ENCODE assay signal across 10 cellular contexts in genomic region chr6:3355011-3355357, GRCh38.
DNase-seq lines count a peak whose midpoint lies in the region; FAIRE-seq and TF ChIP-seq lines count a peak whose summit lies in the region.
"Had no signal": no experiment of that assay in that cellular context is flagged by ENCODE, and none has a peak within 500 bp of the region (broad histone marks: within the 10 kb centered on the region; RNA-seq: fewer than 3 reads in every experiment).

No MANE protein-coding gene starts in this region.

- 89% methylated on average over 4 of the region's 4 CpGs; no CpG with 5 or more reads in 1 of the 2 experiments for WGBS in H1 (ENCODE audit: extremely low coverage in 1 of 2, insufficient coverage in 1 of 2, insufficient read length in 1 of 2, insufficient replicate concordance in 2 of 2, low coverage in 1 of 2, low lambda C conversion rate in 2 of 2, missing lambda C conversion rate in 1 of 2), 2 experiments

- H3K9ac ChIP-seq in H1 (replicated peaks in 1 of 4; ENCODE audit: extremely low read depth in 1 of 4, low read depth in 3 of 4, low read length in 3 of 4): no peak overlapping the region

- no peak overlapping the region; the same call in 1 of the 2 replicates for H2BK12ac ChIP-seq in H1 (ENCODE audit: low read depth, low read length)

- H3K27ac ChIP-seq in 22Rv1 (peak overlapping the region; percentile 95), OCI-LY7 (ENCODE audit: low read depth, low read length, poor library complexity, severe bottlenecking) (peak overlapping the region; percentile 84), H1 (ENCODE audit: low read depth, low read length) (no peak overlapping the region)

- peaks cover 57% of the 10 kb centered on the region for H3K4me1 ChIP-seq in OCI-LY7 (ENCODE audit: insufficient read depth, low read length, poor library complexity, severe bottlenecking)
- H3K4me1 ChIP-seq in H1 (replicated peaks in 1 of 4; ENCODE audit: control insufficient read depth in 3 of 4, insufficient read depth in 4 of 4, low read length in 3 of 4): peaks cover 9 to 28% (median 19%) of the 10 kb centered on the region in 4 experiments
- H3K4me1 ChIP-seq in neuron (ENCODE audit: insufficient read depth, low read length): peaks cover 70% of the 10 kb centered on the region

- H3K79me2 ChIP-seq in OCI-LY7 (ENCODE audit: insufficient read depth, low read depth, low read length) (no peaks in the 10 kb centered on the region), H1 (ENCODE audit: control insufficient read depth in 1 of 2, insufficient read depth in 2 of 2, low read length in 2 of 2) (peaks cover 0 to 19% of the 10 kb centered on the region in 2 experiments; a peak in 3 of 4 replicates)

- no peak overlapping the region for H3K14ac ChIP-seq in H1 (ENCODE audit: insufficient read length)

- H3K27me3 ChIP-seq in H1 (replicated peaks in 1 of 4; ENCODE audit: control insufficient read depth in 3 of 4, extremely low read depth in 1 of 4, insufficient read depth in 3 of 4, low read length in 3 of 4): no peaks in the 10 kb centered on the region
- no peaks in the 10 kb centered on the region for H3K27me3 ChIP-seq in neuron (ENCODE audit: insufficient read depth, low read length)

- intact Hi-C loops in OCI-LY7 (cut with micrococcal nuclease; ENCODE audit: unreplicated experiment): loop anchor here (10.0 kb wide), 5 partner anchors 230 to 780 kb away; partner anchors contain the start of genes ECI2 and WRNIP1

- no peak for TF ChIP-seq RAD21 in H1 (IDR thresholded peaks at IDR 0.05 in 1 of 2, conservative IDR thresholded peaks at IDR 0.05 in 1 of 2; ENCODE audit: low read depth in 2 of 2, low read length in 2 of 2)

- no TSS peak for BruUV-seq in OCI-LY7 (replicated peaks; lab: Mats Ljungman, UMichigan)

- H3K23ac ChIP-seq in H1 (ENCODE audit: insufficient read length): no peak overlapping the region

- H3K9me3 ChIP-seq in OCI-LY7 (ENCODE audit: low read length) (no peaks in the 10 kb centered on the region), H1 (ENCODE audit: insufficient read depth in 2 of 2, low read depth in 1 of 2, low read length in 1 of 2) (no peaks in the 10 kb centered on the region), neuron (ENCODE audit: low read length) (no peaks in the 10 kb centered on the region)

- no peak for DNase-seq in OCI-LY7 (ENCODE audit: low spot score)
- DNase-seq in H1 (ENCODE audit: low read depth in 1 of 2, low spot score in 2 of 2): no peak
- no peak for DNase-seq in NCI-H187 treated with DMSO at 0.1 percent for 48 hours (lab: John Stamatoyannopoulos, UW)
- DNase-seq in NK-92 (lab: John Stamatoyannopoulos, UW; ENCODE audit: unreplicated experiment): no peak
- DNase-seq in NCI-H2029 treated with DMSO at 0.1 percent for 48 hours (lab: John Stamatoyannopoulos, UW): no peak
- DNase-seq in activated CD8-positive, alpha-beta memory T cell treated with anti-CD3 and anti-CD28 coated beads for 24 hours: no peak
- DNase-seq: NCI-H1092, retina had no signal

- H3K56ac ChIP-seq in H1 (replicated peaks; ENCODE audit: insufficient read length, low read depth, low read length): no peak overlapping the region

- H3K18ac ChIP-seq in H1 (ENCODE audit: extremely low read depth, low read length): no peak overlapping the region

- H3K36me3 ChIP-seq in OCI-LY7 (ENCODE audit: insufficient read depth, low read length) (no peaks in the 10 kb centered on the region), H1 (ENCODE audit: control insufficient read depth in 2 of 4, insufficient read depth in 4 of 4, low read length in 3 of 4) (no peaks in the 10 kb centered on the region), neuron (ENCODE audit: insufficient read depth, low read length) (no peaks in the 10 kb centered on the region)

- no peak overlapping the region for H2BK15ac ChIP-seq in H1 (ENCODE audit: low read length)

- H3K4me3 ChIP-seq in OCI-LY7 (ENCODE audit: low read depth, low read length, poor library complexity, severe bottlenecking): no peak overlapping the region
- H3K4me3 ChIP-seq in H1 (ENCODE audit: extremely low read depth in 1 of 4, insufficient read depth in 2 of 4, low read depth in 3 of 4, low read length in 4 of 4): no peak overlapping the region
- peak overlapping the region; percentile 43 for H3K4me3 ChIP-seq in neuron (ENCODE audit: low read length)

- no peak for TF ChIP-seq EP300 in H1 (IDR thresholded peaks at IDR 0.05; ENCODE audit: borderline replicate concordance in 1 of 2, low read depth in 2 of 2, low read length in 2 of 2)

- no peaks in the 10 kb centered on the region for H3K9me2 ChIP-seq in OCI-LY7 (ENCODE audit: insufficient read depth, low read length)

- POLR2A ChIA-PET in OCI-LY7 (lab: Charles Lee) (no interaction called here), H1 (lab: Charles Lee; ENCODE audit: partially characterized antibody) (interaction anchor here (0.7 to 1.8 kb wide), 3 partner anchors 18 to 86 kb away, joined by 3 to 6 read pairs (median 6); no protein-coding TSS in a partner anchor)

- peak overlapping the region; percentile 65; the same call in 1 of the 2 replicates for H3K4me2 ChIP-seq in OCI-LY7 (ENCODE audit: low read length)
- H3K4me2 ChIP-seq in H1 (ENCODE audit: insufficient read depth in 1 of 2, low read depth in 2 of 2, low read length in 2 of 2): no peak overlapping the region; a peak in 1 of 4 replicates

- H3K23me2 ChIP-seq in H1 (ENCODE audit: low read depth, low read length): 0 out of 2 replicates have a peak, but pooled peaks cover 2% of the 10 kb centered on the region

- no peak for FAIRE-seq in H1 (lab: Jason Lieb, UNC)

- no peak overlapping the region for H3K4ac ChIP-seq in H1 (replicated peaks; ENCODE audit: insufficient read length, low read depth, low read length)

- no peak overlapping the region for H4K91ac ChIP-seq in H1 (replicated peaks; ENCODE audit: insufficient read length, low read length)

- no peak overlapping the region for H4K8ac ChIP-seq in H1 (ENCODE audit: extremely low read depth, insufficient read depth, low read length)

- H4K20me1 ChIP-seq in OCI-LY7 (ENCODE audit: insufficient read depth, low read length): no peaks in the 10 kb centered on the region
- H4K20me1 ChIP-seq in H1 (replicated peaks in 1 of 2; ENCODE audit: control insufficient read depth in 1 of 2, insufficient read depth in 2 of 2, low read length in 2 of 2): peaks cover 2% of the 10 kb centered on the region in 2 experiments

- H4K5ac ChIP-seq in H1 (ENCODE audit: insufficient read length, low read depth, low read length): no peak overlapping the region

- TF ChIP-seq CTCF in 22Rv1 (IDR thresholded peaks at IDR 0.05) (no peak), OCI-LY7 (conservative IDR thresholded peaks at IDR 0.05; ENCODE audit: low read length) (no peak), H1 (IDR thresholded peaks at IDR 0.05; ENCODE audit: control extremely low read depth in 1 of 3, insufficient read depth in 1 of 3, low read depth in 1 of 3, low read length in 3 of 3) (no peak)

- H2AK5ac ChIP-seq in H1 (ENCODE audit: low read depth, low read length): peak overlapping the region; percentile 75

- CTCF ChIA-PET in OCI-LY7 (lab: Charles Lee; ENCODE audit: unreplicated experiment) (no interaction called here), H1 (lab: Charles Lee; ENCODE audit: partially characterized antibody) (interaction anchor here (0.7 to 1.7 kb wide), 3 partner anchors 12 to 25 kb away, joined by 3 read pairs; no protein-coding TSS in a partner anchor)

- peak overlapping the region; percentile 93 for H2AFZ ChIP-seq in OCI-LY7 (ENCODE audit: low read length)
- no peak overlapping the region for H2AFZ ChIP-seq in H1 (ENCODE audit: low read length)
- no peak overlapping the region for H2AFZ ChIP-seq in neuron (ENCODE audit: low read depth, low read length)

- H3K79me1 ChIP-seq in H1 (ENCODE audit: low read depth, low read length): peaks cover 5% of the 10 kb centered on the region; the same call in 1 of the 2 replicates

- no peak for TF ChIP-seq POLR2A in H1 (IDR thresholded peaks at IDR 0.05; ENCODE audit: control extremely low read depth in 1 of 2, low read depth in 2 of 2, low read length in 2 of 2)

- H2BK5ac ChIP-seq in H1 (ENCODE audit: low read depth, low read length): no peak overlapping the region

- no peak overlapping the region for H2BK20ac ChIP-seq in H1 (ENCODE audit: low read length)

- no peak overlapping the region for H2BK120ac ChIP-seq in H1 (replicated peaks; ENCODE audit: low read depth, low read length)

TF ChIP-seq in H1, 55 proteins besides CTCF, POLR2A, EP300 and RAD21:
- TF ChIP-seq RNF2 (IDR thresholded peaks at IDR 0.05; ENCODE audit: borderline replicate concordance, low read depth, low read length, missing control alignments, poor library complexity, severe bottlenecking) (no peak), SAP30 (IDR thresholded peaks at IDR 0.05; ENCODE audit: insufficient read depth, insufficient replicate concordance, low read length) (no peak), GABPA (IDR thresholded peaks at IDR 0.05; ENCODE audit: borderline replicate concordance, insufficient read depth, low read length) (no peak), YY1 (IDR thresholded peaks at IDR 0.05; ENCODE audit: low read depth, low read length) (no peak), RXRA (IDR thresholded peaks at IDR 0.05; ENCODE audit: insufficient read depth, low read depth, low read length) (no peak), HDAC6 (IDR thresholded peaks at IDR 0.05; ENCODE audit: low read depth, low read length) (no peak), CBX8 (IDR thresholded peaks at IDR 0.05; ENCODE audit: borderline replicate concordance, low read depth, low read length) (no peak), MAFK (IDR thresholded peaks at IDR 0.05; ENCODE audit: low read depth, low read length) (no peak), NANOG (IDR thresholded peaks at IDR 0.05; ENCODE audit: insufficient read depth, low read depth, low read length, poor library complexity, severe bottlenecking) (no peak), JUN (IDR thresholded peaks at IDR 0.05; ENCODE audit: low read depth, low read length) (no peak), CEBPB (IDR thresholded peaks at IDR 0.05; ENCODE audit: low read depth, low read length) (no peak)
